In the genomic region with DNA sequence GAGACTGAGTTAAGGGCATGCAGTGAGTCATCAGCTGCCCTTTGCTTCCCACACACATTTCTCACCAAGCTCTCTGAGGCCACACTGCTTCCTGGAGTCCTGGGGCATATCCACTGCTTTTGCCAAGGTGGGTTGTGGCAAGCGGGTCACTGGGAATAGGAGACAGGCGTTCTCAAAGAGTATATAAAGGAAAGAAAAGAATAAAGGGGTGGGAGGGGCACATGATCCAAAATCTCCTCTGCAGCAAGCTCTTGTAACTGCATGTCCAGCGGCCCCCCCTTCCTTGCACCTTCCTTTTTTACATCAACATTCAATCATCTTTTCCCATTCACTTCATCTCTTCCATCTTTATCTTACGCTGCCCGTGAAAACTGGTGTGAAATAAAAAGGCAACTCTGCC, we compare ENCODE assay signal across 4 cellular contexts.
"Had no signal": no experiment of that assay in that cellular context is flagged by ENCODE, and none has a peak within 500 bp of the region (broad histone marks: within the 10 kb centered on the region; RNA-seq: fewer than 3 reads in every experiment).

No MANE protein-coding gene starts in this region.

- H3K4me1 Mint-ChIP-seq: GM23338, H9 had no signal

- DNase-seq: H9, HCEC 1CT, IMR-90 had no signal

- H3K4me3 Mint-ChIP-seq: GM23338, H9 had no signal

- H3K9me3 Mint-ChIP-seq: GM23338, H9 had no signal

- H3K27ac Mint-ChIP-seq: GM23338, H9 had no signal
